Comparison of ENCODE assay signal across 10 cellular contexts in genomic region chr11:41848349-41848748, GRCh38.
"Had no signal": no experiment of that assay in that cellular context is flagged by ENCODE, and none has a peak within 500 bp of the region (broad histone marks: within the 10 kb centered on the region; RNA-seq: fewer than 3 reads in every experiment).

No MANE protein-coding gene starts in this region.

- H2AFZ ChIP-seq: GM23248 had no signal

- H3K27me3 Mint-ChIP-seq: IgD-negative memory B cell had no signal

- H3K4me3 ChIP-seq: GM23248, HAP-1 had no signal

- H3K4me3 Mint-ChIP-seq: HFFc6, IgD-negative memory B cell had no signal

- H3K4me1 ChIP-seq: HAP-1 had no signal

- H3K9ac ChIP-seq: GM23248, KMS-11 had no signal

- DNase-seq: GM23248, GOT3, H7, HFFc6, KBM-7 had no signal

- H3K36me3 Mint-ChIP-seq: IgD-negative memory B cell had no signal

- H3K36me3 ChIP-seq: HAP-1 had no signal

- H3K9me3 ChIP-seq: HAP-1 had no signal

- H3K27ac ChIP-seq: GM23248, HL-60, KMS-11 had no signal

- H3K27ac Mint-ChIP-seq: HFFc6, IgD-negative memory B cell had no signal

- FAIRE-seq: HepG2 had no signal

- H3K4me1 Mint-ChIP-seq: IgD-negative memory B cell had no signal

- H3K4me2 ChIP-seq: KMS-11 had no signal
